In genomic region chr17:75873587-75874322, GRCh38 we compare ENCODE assay signal across 11 cellular contexts. TPM values are rescaled to one million over a fixed set of nuclear protein-coding genes. Genes with fewer than 3 reads are reported as not detected.
DNase-seq lines count a peak whose midpoint lies in the region; ATAC-seq and TF ChIP-seq lines count a peak whose summit lies in the region.
"Had no signal": no experiment of that assay in that cellular context is flagged by ENCODE, and none has a peak within 500 bp of the region (broad histone marks: within the 10 kb centered on the region; RNA-seq: fewer than 3 reads in every experiment).

No MANE protein-coding gene starts in this region.

- no peaks in the 10 kb centered on the region for H3K9me3 Mint-ChIP-seq in T-helper 1 cell treated with Interleukin-12 subunit alpha and Interleukin-12 subunit beta and Interleukin-4 antibody, amounts not matched to agents 30 μg/mL and 1 μg/mL, for 36 hours

- peak overlapping the region; percentile 91 for H3K27ac ChIP-seq in lower lobe of right lung
- peak overlapping the region; percentile 82 for H3K27ac ChIP-seq in temporal lobe (ENCODE audit: low read depth, low read length)

- no peaks in the 10 kb centered on the region for H3K27me3 ChIP-seq in adipocyte (replicated peaks; ENCODE audit: control insufficient read depth, insufficient read depth, low read length)
- H3K27me3 ChIP-seq in lower lobe of right lung (ENCODE audit: low read depth), result no peaks in the 10 kb centered on the region

- ATAC-seq in lower lobe of right lung (no peak), mucosa of descending colon (no peak)
- ATAC-seq: GM12878 had no signal

- intact Hi-C loops in lower lobe of right lung (cut with DNase I) (no loop called here), mucosa of descending colon (cut with DNase I, micrococcal nuclease) (no loop called here)

- H3K27me3 Mint-ChIP-seq in T-helper 1 cell treated with Interleukin-12 subunit alpha and Interleukin-12 subunit beta and Interleukin-4 antibody, amounts not matched to agents 30 μg/mL and 1 μg/mL, for 36 hours (ENCODE audit: low read depth), result no peaks in the 10 kb centered on the region

- H3K4me1 Mint-ChIP-seq in T-helper 1 cell treated with Interleukin-12 subunit alpha and Interleukin-12 subunit beta and Interleukin-4 antibody, amounts not matched to agents 30 μg/mL and 1 μg/mL, for 36 hours (ENCODE audit: low read depth), result peaks cover 35% of the 10 kb centered on the region

- peaks cover 59% of the 10 kb centered on the region for H3K4me1 ChIP-seq in adipocyte (ENCODE audit: control insufficient read depth, insufficient read depth, low read length)
- peaks cover 68% of the 10 kb centered on the region for H3K4me1 ChIP-seq in lower lobe of right lung
- H3K4me1 ChIP-seq in mucosa of descending colon (ENCODE audit: low read depth), result peaks cover 47% of the 10 kb centered on the region

- no peak for DNase-seq in T-helper 1 cell
- DNase-seq in adipocyte (ENCODE audit: low read depth), result no peak
- no peak for DNase-seq in lower lobe of right lung
- no peak for DNase-seq in mucosa of descending colon
- no peak for DNase-seq in T-helper 9 cell
- DNase-seq in anterior cingulate cortex (lab: John Stamatoyannopoulos, UW), result no peak
- DNase-seq: DMS153, NCI-H748 treated with DMSO at 0.1 percent for 48 hours had no signal

- H3K27ac Mint-ChIP-seq in T-helper 1 cell treated with Interleukin-12 subunit alpha and Interleukin-12 subunit beta and Interleukin-4 antibody, amounts not matched to agents 30 μg/mL and 1 μg/mL, for 36 hours, result peak overlapping the region; percentile 70

- peak overlapping the region; percentile 42 for H3K9ac ChIP-seq in adipocyte (ENCODE audit: low read length)

- peaks cover 6% of the 10 kb centered on the region for H3K36me3 ChIP-seq in adipocyte (ENCODE audit: control insufficient read depth, insufficient read depth, low read length, severe bottlenecking)
- peaks cover 25% of the 10 kb centered on the region for H3K36me3 ChIP-seq in lower lobe of right lung
- H3K36me3 ChIP-seq in mucosa of descending colon (ENCODE audit: low read depth), result no peaks in the 10 kb centered on the region

- H3K4me3 Mint-ChIP-seq in T-helper 1 cell treated with Interleukin-12 subunit alpha and Interleukin-12 subunit beta and Interleukin-4 antibody, amounts not matched to agents 30 μg/mL and 1 μg/mL, for 36 hours, result no peak overlapping the region

- peaks cover 7% of the 10 kb centered on the region for H3K36me3 Mint-ChIP-seq in T-helper 1 cell treated with Interleukin-12 subunit alpha and Interleukin-12 subunit beta and Interleukin-4 antibody, amounts not matched to agents 30 μg/mL and 1 μg/mL, for 36 hours (ENCODE audit: low read depth)

- H3K9me3 ChIP-seq in adipocyte (ENCODE audit: control insufficient read depth, low read length) (no peaks in the 10 kb centered on the region), lower lobe of right lung (no peaks in the 10 kb centered on the region), mucosa of descending colon (no peaks in the 10 kb centered on the region)

- H3K4me3 ChIP-seq in adipocyte (ENCODE audit: low read length) (no peak overlapping the region), lower lobe of right lung (no peak overlapping the region), mucosa of descending colon (no peak overlapping the region)
- H3K4me3 ChIP-seq: GM12878 had no signal

- TF ChIP-seq CTCF in lower lobe of right lung (IDR thresholded peaks at IDR 0.05) (no peak), mucosa of descending colon (IDR thresholded peaks at IDR 0.05) (no peak)

RNA-seq across cellular contexts. Expression of gene TRIM47, which starts 4.6 kb away (rescaled TPM):
- total RNA-seq in lower lobe of right lung (21.0 TPM), temporal lobe (11.1 TPM), mucosa of descending colon (10 to 100 TPM; 44.5 to 77.4 (median 53.4) TPM)

RNA-seq across cellular contexts. Expression of gene WBP2, which starts 18.6 kb away (rescaled TPM):
- total RNA-seq in lower lobe of right lung (145 TPM), temporal lobe (38.1 TPM), mucosa of descending colon (100 to 1,000 TPM in 1 of 3 donors, 10 to 100 TPM in 2; 99.1 to 114 (median 99.8) TPM)

RNA-seq across cellular contexts. Expression of gene TRIM65, which starts 23.0 kb away (rescaled TPM):
- total RNA-seq in lower lobe of right lung, result 32.4 TPM
- 6.1 TPM for total RNA-seq in temporal lobe
- 10 to 100 TPM; 13.7 to 23.8 (median 15.4) TPM for total RNA-seq in mucosa of descending colon

RNA-seq across cellular contexts. Expression of gene UNC13D, which starts 29.6 kb away (rescaled TPM):
- total RNA-seq in lower lobe of right lung, result 118 TPM
- 1.2 TPM for total RNA-seq in temporal lobe
- 10 to 100 TPM; 18.4 to 40.2 (median 23.0) TPM for total RNA-seq in mucosa of descending colon

RNA-seq across cellular contexts. Expression of gene MRPL38, which starts 30.9 kb away (rescaled TPM):
- total RNA-seq in lower lobe of right lung, result 68.9 TPM
- total RNA-seq in temporal lobe, result 23.1 TPM
- 10 to 100 TPM; 87.0 to 98.0 (median 89.4) TPM for total RNA-seq in mucosa of descending colon
